Comparison of ENCODE assay signal across 18 cellular contexts in the genomic region with DNA sequence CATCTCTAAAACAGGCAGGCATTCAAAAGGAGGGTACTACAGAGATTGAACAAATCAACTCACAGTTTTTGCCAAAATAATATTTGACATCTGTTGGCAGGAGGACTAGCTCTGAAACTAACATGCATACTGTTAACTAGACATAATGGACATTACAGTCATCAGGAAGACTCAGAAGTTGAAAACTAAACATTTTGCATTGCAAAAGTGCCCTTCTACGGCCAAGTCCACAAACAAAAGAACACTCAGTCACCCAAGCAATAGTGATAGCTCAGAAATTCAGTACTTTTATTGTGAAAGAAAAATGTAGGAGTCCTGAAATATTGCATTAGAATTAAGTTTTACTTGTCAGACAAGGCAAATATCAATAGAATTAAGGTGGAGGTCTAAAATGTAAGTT.
"Had no signal": no experiment of that assay in that cellular context is flagged by ENCODE, and none has a peak within 500 bp of the region (broad histone marks: within the 10 kb centered on the region; RNA-seq: fewer than 3 reads in every experiment).

No MANE protein-coding gene starts in this region.

- H3K4me3 ChIP-seq: gastrocnemius medialis, heart right ventricle, ovary, stomach, thoracic aorta, transverse colon had no signal

- H3K4me3 Mint-ChIP-seq: natural killer cell, neural crest cell had no signal

- H3K27me3 ChIP-seq: gastrocnemius medialis, heart right ventricle, stomach, transverse colon had no signal

- H3K9me3 ChIP-seq: gastrocnemius medialis, heart right ventricle, ovary, stomach, thoracic aorta, transverse colon had no signal

- H3K36me3 ChIP-seq: gastrocnemius medialis, heart right ventricle, ovary, stomach, thoracic aorta, transverse colon had no signal

- H3K36me3 Mint-ChIP-seq: natural killer cell had no signal

- DNase-seq: effector memory CD4-positive, alpha-beta T cell; gastrocnemius medialis; heart right ventricle; hypothalamus; kidney glomerular epithelial cell; natural killer cell; nucleus accumbens; ovary; right cardiac atrium; small intestine; stimulated activated CD4-positive, alpha-beta T cell treated with anti-CD3 and anti-CD28 coated beads, Interleukin-12 subunit alpha, Interleukin-12 subunit beta, amount 100 ng/mL, for 4 hours; stimulated activated naive CD4-positive, alpha-beta T cell; stomach; substantia nigra; transverse colon had no signal

- H3K4me1 Mint-ChIP-seq: natural killer cell, neural crest cell had no signal

- H3K4me1 ChIP-seq: gastrocnemius medialis, heart right ventricle, stomach had no signal

- H3K27ac Mint-ChIP-seq: natural killer cell had no signal

- H3K27ac ChIP-seq: gastrocnemius medialis, heart right ventricle, ovary, stomach, thoracic aorta, transverse colon had no signal

- ATAC-seq: esophagus mucosa, gastrocnemius medialis, heart right ventricle, natural killer cell had no signal
